Comparison of ENCODE assay signal across 25 cellular contexts in the genomic region with DNA sequence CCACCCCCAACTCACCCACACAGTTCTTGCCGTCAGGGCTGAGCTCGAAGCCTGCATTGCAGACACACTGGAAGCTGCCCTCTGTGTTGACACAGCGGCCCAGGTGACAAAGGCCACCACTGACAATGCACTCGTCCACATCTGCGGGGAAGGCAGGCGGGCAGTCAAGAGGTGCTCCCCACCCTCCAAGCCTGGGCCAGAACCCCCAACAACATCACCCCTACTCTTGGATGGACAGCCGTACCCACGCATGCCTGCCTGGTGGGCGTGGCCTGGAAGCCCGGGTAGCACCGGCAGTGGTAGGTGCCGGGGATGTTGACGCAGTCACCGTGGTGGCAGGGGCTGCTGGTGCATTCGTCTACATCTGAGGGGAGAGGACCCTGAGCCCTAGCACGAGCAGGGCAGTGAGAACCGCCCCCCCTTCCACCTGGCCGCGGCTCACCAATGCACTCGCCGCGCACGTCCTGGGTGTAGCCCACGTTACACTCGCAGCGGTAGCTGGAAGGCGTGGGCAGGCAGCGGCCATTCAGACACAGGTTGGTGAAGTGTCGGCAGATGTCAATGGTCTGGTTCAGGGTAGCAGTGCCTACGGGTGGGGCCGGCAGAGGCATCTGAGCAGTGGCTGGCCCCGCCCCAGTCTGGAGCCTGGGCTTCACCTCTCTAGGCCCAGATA. TPM values are rescaled to one million over a fixed set of nuclear protein-coding genes. Genes with fewer than 3 reads are reported as not detected.
DNase-seq lines count a peak whose midpoint lies in the region; ATAC-seq, FAIRE-seq and TF ChIP-seq lines count a peak whose summit lies in the region.
"Had no signal": no experiment of that assay in that cellular context is flagged by ENCODE, and none has a peak within 500 bp of the region (broad histone marks: within the 10 kb centered on the region; RNA-seq: fewer than 3 reads in every experiment).

No MANE protein-coding gene starts in this region.

- in situ Hi-C loops in HepG2 (cut with HindIII; ENCODE audit: extremely low pct_ligation_motif_present, low pct_unique_long_range_greater_than_20kb): no loop called here

- TF ChIP-seq CTCF in HepG2 (CRISPR knock-in tag; IDR thresholded peaks at IDR 0.05) (0 out of 2 replicates have a peak, but pooled peaks have one; percentile 11), type B pancreatic cell (conservative IDR thresholded peaks at IDR 0.05) (no peak), breast epithelium (IDR thresholded peaks at IDR 0.05) (no peak)

- peak; percentile 15 for ATAC-seq in esophagus mucosa
- ATAC-seq in HepG2: peak; percentile 85
- no peak for ATAC-seq in effector memory CD8-positive, alpha-beta T cell (replicated peaks)
- ATAC-seq in GM21737 (IDR thresholded peaks at IDR 0.05; ENCODE audit: unreplicated experiment): no peak
- ATAC-seq: A549 had no signal

- peak overlapping the region in 2 of 3 experiments; percentile 12 to 66; a peak in 2 of 6 replicates for H3K4me3 ChIP-seq in HepG2 (replicated peaks in 1 of 3; ENCODE audit: insufficient read depth in 1 of 3, low read depth in 2 of 3, low read length in 3 of 3)
- H3K4me3 ChIP-seq in breast epithelium: no peak overlapping the region
- H3K4me3 ChIP-seq: A549 had no signal

- no peaks in the 10 kb centered on the region for H3K36me3 Mint-ChIP-seq in type B pancreatic cell
- H3K36me3 Mint-ChIP-seq in effector memory CD8-positive, alpha-beta T cell (ENCODE audit: insufficient read depth): no peaks in the 10 kb centered on the region
- H3K36me3 Mint-ChIP-seq: CD4-positive, alpha-beta memory T cell had no signal

- no peaks in the 10 kb centered on the region for H3K79me2 ChIP-seq in HepG2 (ENCODE audit: insufficient read depth, low read length)

- peak overlapping the region; percentile 68 for H3K4me2 ChIP-seq in HepG2 (ENCODE audit: low read depth, low read length)
- H3K4me2 ChIP-seq: A549 had no signal

- no peak for TF ChIP-seq EP300 in HepG2 (IDR thresholded peaks at IDR 0.05; ENCODE audit: low read depth in 2 of 2, low read length in 2 of 2)
- no peak for TF ChIP-seq EP300 in HepG2 (CRISPR knock-in tag; IDR thresholded peaks at IDR 0.05; ENCODE audit: borderline replicate concordance)

- no peaks in the 10 kb centered on the region for H3K36me3 ChIP-seq in HepG2 (replicated peaks in 1 of 2; ENCODE audit: control insufficient read depth in 1 of 2, insufficient read depth in 2 of 2, low read length in 2 of 2)
- no peaks in the 10 kb centered on the region for H3K36me3 ChIP-seq in breast epithelium

- POLR2A ChIA-PET in HepG2 (lab: Yijun Ruan, JAX): interaction anchor here (1.7 kb wide), 1 partner anchor 192 kb away, joined by 6 read pairs; a partner anchor contains a TSS

- TF ChIP-seq RAD21 in HepG2 (CRISPR knock-in tag; IDR thresholded peaks at IDR 0.05): no peak

- CTCF ChIA-PET in HepG2 (lab: Yijun Ruan, JAX; ENCODE audit: low intra/inter-chr PET ratio, low total read pairs): no interaction called here

- no peak overlapping the region for H2AFZ ChIP-seq in HepG2 (ENCODE audit: low read length)

- H3K27ac Mint-ChIP-seq in type B pancreatic cell: no peak overlapping the region
- no peak overlapping the region for H3K27ac Mint-ChIP-seq in effector memory CD8-positive, alpha-beta T cell
- H3K27ac Mint-ChIP-seq: CD4-positive, alpha-beta memory T cell; IgD-negative memory B cell had no signal

- H3K9me3 ChIP-seq in HepG2 (ENCODE audit: low read length): no peaks in the 10 kb centered on the region
- H3K9me3 ChIP-seq in breast epithelium: no peaks in the 10 kb centered on the region
- H3K9me3 ChIP-seq: A549 had no signal

- intact Hi-C loops in HepG2 (cut with micrococcal nuclease; ENCODE audit: unreplicated experiment) (no loop called here), breast epithelium (cut with DNase I; ENCODE audit: low total_unique reads) (no loop called here)

- H3K4me1 ChIP-seq in HepG2 (ENCODE audit: insufficient read depth, low read length) (peaks cover 28% of the 10 kb centered on the region), breast epithelium (no peaks in the 10 kb centered on the region)
- H3K4me1 ChIP-seq: A549 had no signal

- no peak for TF ChIP-seq POLR2A in HepG2 (IDR thresholded peaks at IDR 0.05; ENCODE audit: insufficient read depth in 1 of 2, low read depth in 2 of 2, low read length in 2 of 2)
- no peak for TF ChIP-seq POLR2A in breast epithelium (IDR thresholded peaks at IDR 0.05)

- FAIRE-seq in HepG2 (lab: Jason Lieb, UNC): peak; percentile 46
- FAIRE-seq: A549, G401.6, GM12892, GM18507 had no signal

- H3K9ac ChIP-seq in HepG2 (ENCODE audit: insufficient read depth, low read depth, low read length): no peak overlapping the region

- DNase-seq in HuH-7.5 (ENCODE audit: low spot score): peak; percentile 71
- DNase-seq in HepG2 (ENCODE audit: low spot score): peak; percentile 38
- DNase-seq in type B pancreatic cell (ENCODE audit: extremely low spot score, unreplicated experiment): peak; percentile 68
- DNase-seq in effector memory CD8-positive, alpha-beta T cell: no peak
- DNase-seq in DMS 273 treated with DMSO at 0.1 percent for 48 hours (lab: John Stamatoyannopoulos, UW): no peak
- DNase-seq in breast epithelium (ENCODE audit: low spot score in 2 of 2): no peak
- DNase-seq: AML-193; Calu3; CD4-positive, alpha-beta memory T cell; DMS53; GOT3; H9; Karpas-422; KBM-7 had no signal

- WGBS in HepG2 (ENCODE audit: low lambda C conversion rate): 29% methylated on average over 11 of the region's 32 CpGs

- H3K27me3 ChIP-seq in HepG2 (ENCODE audit: control insufficient read depth in 1 of 2, insufficient read depth in 2 of 2, low read length in 2 of 2) (no peaks in the 10 kb centered on the region), breast epithelium (no peaks in the 10 kb centered on the region)

- H3K4me1 Mint-ChIP-seq in type B pancreatic cell (ENCODE audit: unreplicated experiment): no peaks in the 10 kb centered on the region
- no peaks in the 10 kb centered on the region for H3K4me1 Mint-ChIP-seq in effector memory CD8-positive, alpha-beta T cell (ENCODE audit: low read depth in 2 of 2)
- H3K4me1 Mint-ChIP-seq: CD4-positive, alpha-beta memory T cell; H9; IgD-negative memory B cell had no signal

- no TSS peak for BruUV-seq in HepG2 (replicated peaks; lab: Mats Ljungman, UMichigan)

- no peak overlapping the region for H3K4me3 Mint-ChIP-seq in type B pancreatic cell
- H3K4me3 Mint-ChIP-seq in effector memory CD8-positive, alpha-beta T cell: no peak overlapping the region
- H3K4me3 Mint-ChIP-seq: CD4-positive, alpha-beta memory T cell; H9; IgD-negative memory B cell had no signal

- no peaks in the 10 kb centered on the region for H4K20me1 ChIP-seq in HepG2 (ENCODE audit: insufficient read depth, low read length)

- no peaks in the 10 kb centered on the region for H3K9me3 Mint-ChIP-seq in type B pancreatic cell
- H3K9me3 Mint-ChIP-seq in effector memory CD8-positive, alpha-beta T cell: no peaks in the 10 kb centered on the region
- H3K9me3 Mint-ChIP-seq: CD4-positive, alpha-beta memory T cell; H9; IgD-negative memory B cell had no signal

- H3K27ac ChIP-seq in HepG2 (ENCODE audit: extremely low read length, insufficient read depth, low read length): no peak overlapping the region
- H3K27ac ChIP-seq in breast epithelium: no peak overlapping the region
- H3K27ac ChIP-seq: A549, C4-2B, HL-60 had no signal

- no peaks in the 10 kb centered on the region for H3K27me3 Mint-ChIP-seq in type B pancreatic cell
- peaks cover 6 to 20% of the 10 kb centered on the region in 2 donors for H3K27me3 Mint-ChIP-seq in effector memory CD8-positive, alpha-beta T cell
- H3K27me3 Mint-ChIP-seq: IgD-negative memory B cell had no signal

TF ChIP-seq in HepG2, 621 proteins besides CTCF, POLR2A, EP300 and RAD21 (continues in another document):
- no peak for TF ChIP-seq KMT2B (CRISPR knock-in tag; IDR thresholded peaks at IDR 0.05)
- TF ChIP-seq, protein P1, sequence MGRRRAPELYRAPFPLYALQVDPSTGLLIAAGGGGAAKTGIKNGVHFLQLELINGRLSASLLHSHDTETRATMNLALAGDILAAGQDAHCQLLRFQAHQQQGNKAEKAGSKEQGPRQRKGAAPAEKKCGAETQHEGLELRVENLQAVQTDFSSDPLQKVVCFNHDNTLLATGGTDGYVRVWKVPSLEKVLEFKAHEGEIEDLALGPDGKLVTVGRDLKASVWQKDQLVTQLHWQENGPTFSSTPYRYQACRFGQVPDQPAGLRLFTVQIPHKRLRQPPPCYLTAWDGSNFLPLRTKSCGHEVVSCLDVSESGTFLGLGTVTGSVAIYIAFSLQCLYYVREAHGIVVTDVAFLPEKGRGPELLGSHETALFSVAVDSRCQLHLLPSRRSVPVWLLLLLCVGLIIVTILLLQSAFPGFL (CRISPR knock-in tag; IDR thresholded peaks at IDR 0.05): no peak
- TF ChIP-seq ZBTB1 (CRISPR knock-in tag; IDR thresholded peaks at IDR 0.05; ENCODE audit: borderline replicate concordance): no peak
- TF ChIP-seq FOXK2 (IDR thresholded peaks at IDR 0.05): no peak

RNA-seq across cellular contexts. Expression of a gene that starts 13.3 kb away (rescaled TPM):
- total RNA-seq in esophagus mucosa: 0.16 TPM
- 0.20 TPM in 1 of 2 replicates, not detected in the other for total RNA-seq in HepG2 (2016; rRNA removed; fragmentation: Illumina TruSeq; extraction: Trizol)
- total RNA-seq in HepG2 (2016; cell fraction: cytosol; rRNA removed; fragmentation: Illumina TruSeq; extraction: Trizol; ENCODE audit: low read depth): not detected in 2 replicates
- 0.22 TPM in 1 of 2 replicates, not detected in the other for total RNA-seq in HepG2 (2016; cell fraction: insoluble cytoplasmic fraction; rRNA removed; fragmentation: Illumina TruSeq; extraction: Trizol)
- not detected in 2 replicates for total RNA-seq in HepG2 (2016; cell fraction: membrane; rRNA removed; fragmentation: Illumina TruSeq; extraction: Trizol)
- total RNA-seq in HepG2 (2016; cell fraction: nucleus; rRNA removed; fragmentation: Illumina TruSeq; extraction: Trizol): not detected in 2 replicates
- polyA plus RNA-seq in HepG2 (2011; rRNA removed): 1.3 and 2.4 TPM in 2 replicates
- 0.23 and 0.86 TPM in 2 replicates for polyA plus RNA-seq in HepG2 (2011; cell fraction: cytosol; rRNA removed)
- 9.1 and 12.7 TPM in 2 replicates for polyA plus RNA-seq in HepG2 (2011; cell fraction: nucleus; rRNA removed)
- polyA plus RNA-seq in HepG2 (2012): 0.59 and 1.1 TPM in 2 replicates
- polyA plus RNA-seq in HepG2 (2016; cell fraction: cytosol; fragmentation: Illumina TruSeq; extraction: Trizol; ENCODE audit: low read depth): not detected in 2 replicates
- not detected in 2 replicates for polyA plus RNA-seq in HepG2 (2016; cell fraction: insoluble cytoplasmic fraction; fragmentation: Illumina TruSeq; extraction: Trizol; ENCODE audit: low read depth)
- not detected in 2 replicates for polyA plus RNA-seq in HepG2 (2016; cell fraction: membrane; fragmentation: Illumina TruSeq; extraction: Trizol; ENCODE audit: low read depth)
- 0.04 TPM in 1 of 2 replicates, not detected in the other for polyA plus RNA-seq in HepG2 (2016; cell fraction: nucleus; fragmentation: Illumina TruSeq; extraction: Trizol; ENCODE audit: insufficient read depth, low read depth)
- 0.05 and 0.24 TPM in 2 replicates for polyA minus RNA-seq in HepG2 (2011; rRNA and poly(A)+ RNA removed; ENCODE audit: low replicate concordance)
- polyA minus RNA-seq in HepG2 (2011; cell fraction: cytosol; rRNA and poly(A)+ RNA removed): 1.1 TPM in 1 of 2 replicates, not detected in the other
- polyA minus RNA-seq in HepG2 (2011; cell fraction: nucleus; rRNA and poly(A)+ RNA removed): 0.64 and 2.5 TPM in 2 replicates
- total RNA-seq in type B pancreatic cell (ENCODE audit: low replicate concordance): 18.0 and 63.7 TPM in 2 replicates
- 1 to 10 TPM in 1 of 3 donors, under 1 TPM in 1, not detected in 1; 0.66 to 7.9 TPM for total RNA-seq in breast epithelium
- total RNA-seq: Calu3; CD4-positive, alpha-beta memory T cell; HT1080 had no signal
- polyA plus RNA-seq: A549; BJ; CD4-positive, alpha-beta memory T cell; IgD-negative memory B cell had no signal

Comparison
In these comparisons a context has a peak if more than half of its experiments do, and no peak if none do; other contexts are left out.
1. DNase-seq: peak in HuH-7.5 (single experiment), HepG2 (single experiment) and type B pancreatic cell (single experiment); none in effector memory CD8-positive, alpha-beta T cell (0 of 3), DMS 273 treated with DMSO at 0.1 percent for 48 hours (single experiment) and breast epithelium (0 of 2).
2. ATAC-seq: peak in esophagus mucosa (single experiment) and HepG2 (single experiment); none in effector memory CD8-positive, alpha-beta T cell (single experiment) and GM21737 (single experiment).
3. H3K4me3 ChIP-seq: peak in HepG2 (2 of 3); none in breast epithelium (0 of 3).